Comparison of ENCODE assay signal across 17 cellular contexts in genomic region chr2:101729521-101730190, GRCh38. TPM values are rescaled to one million over a fixed set of nuclear protein-coding genes. Genes with fewer than 3 reads are reported as not detected.
DNase-seq lines count a peak whose midpoint lies in the region; ATAC-seq, FAIRE-seq and TF ChIP-seq lines count a peak whose summit lies in the region.
"Had no signal": no experiment of that assay in that cellular context is flagged by ENCODE, and none has a peak within 500 bp of the region (broad histone marks: within the 10 kb centered on the region; RNA-seq: fewer than 3 reads in every experiment).

No MANE protein-coding gene starts in this region.

- intact Hi-C loops in sciatic nerve (cut with DNase I), result no loop called here

- H3K4me1 Mint-ChIP-seq in IgD-negative memory B cell (peaks cover 64 to 78% (median 73%) of the 10 kb centered on the region in 3 donors), memory B cell (peaks cover 55% of the 10 kb centered on the region)
- peaks cover 43% of the 10 kb centered on the region for H3K4me1 Mint-ChIP-seq in activated T-helper 17 cell treated with anti-CD3 and anti-CD28 coated beads, Interleukin-2, amount 50 U/mL, for 72 hours

- peak; percentile 58 for ATAC-seq in activated T-helper 17 cell treated with anti-CD3 and anti-CD28 coated beads, Interleukin-2, amount 50 U/mL, for 72 hours (replicated peaks)
- ATAC-seq in memory B cell (ENCODE audit: low read depth) (no peak), sciatic nerve (no peak)

- no peak overlapping the region for H3K27ac ChIP-seq in BLaER1
- H3K27ac ChIP-seq: suprapubic skin, WERI-Rb-1 had no signal

- no peak overlapping the region for H3K4me3 ChIP-seq in BLaER1
- H3K4me3 ChIP-seq: lung, suprapubic skin had no signal

- H3K27ac Mint-ChIP-seq in IgD-negative memory B cell, result peak overlapping the region; percentile 15 to 59 (median 17)
- H3K27ac Mint-ChIP-seq in activated T-helper 17 cell treated with anti-CD3 and anti-CD28 coated beads, Interleukin-2, amount 50 U/mL, for 72 hours, result peak overlapping the region; percentile 71
- peak overlapping the region; percentile 43 for H3K27ac Mint-ChIP-seq in memory B cell
- H3K27ac Mint-ChIP-seq: endodermal cell had no signal

- H3K9me3 ChIP-seq in BLaER1, result peaks cover 6% of the 10 kb centered on the region
- H3K9me3 ChIP-seq: suprapubic skin had no signal

- peaks cover 36% of the 10 kb centered on the region for H3K36me3 ChIP-seq in BLaER1
- H3K36me3 ChIP-seq: suprapubic skin, WERI-Rb-1 had no signal

- H4K20me1 ChIP-seq in BLaER1, result peaks cover 100% of the 10 kb centered on the region

- H3K4me3 Mint-ChIP-seq in IgD-negative memory B cell (peak overlapping the region in 3 of 4 donors; percentile 2 to 79 (median 25)), memory B cell (peak overlapping the region; percentile 9)
- H3K4me3 Mint-ChIP-seq in activated T-helper 17 cell treated with anti-CD3 and anti-CD28 coated beads, Interleukin-2, amount 50 U/mL, for 72 hours, result peak overlapping the region; percentile 77
- H3K4me3 Mint-ChIP-seq: endodermal cell had no signal

- H3K27me3 Mint-ChIP-seq in IgD-negative memory B cell, result no peaks in the 10 kb centered on the region
- H3K27me3 Mint-ChIP-seq in activated T-helper 17 cell treated with anti-CD3 and anti-CD28 coated beads, Interleukin-2, amount 50 U/mL, for 72 hours, result no peaks in the 10 kb centered on the region
- no peaks in the 10 kb centered on the region for H3K27me3 Mint-ChIP-seq in memory B cell

- FAIRE-seq in frontal cortex (lab: Jason Lieb, UNC), result no peak
- FAIRE-seq: bronchial epithelial cell had no signal

- H3K27me3 ChIP-seq in BLaER1, result no peaks in the 10 kb centered on the region
- H3K27me3 ChIP-seq: suprapubic skin had no signal

- in situ Hi-C loops in GM13977 (cut with MboI; ENCODE audit: low pct_unique_long_range_greater_than_20kb, low sequenced_read_pairs, unreplicated experiment), result no loop called here

- H3K9ac ChIP-seq in BLaER1, result no peak overlapping the region

- no peak for DNase-seq in memory B cell (ENCODE audit: low spot score in 2 of 2)
- no peak for DNase-seq in sciatic nerve (ENCODE audit: low spot score)
- no peak for DNase-seq in frontal cortex (ENCODE audit: low spot score in 2 of 2)
- DNase-seq in GM13977 (ENCODE audit: low spot score), result no peak
- no peak for DNase-seq in NCI-H1092 (lab: John Stamatoyannopoulos, UW)
- DNase-seq: AML-193, EL, endodermal cell, foreskin melanocyte, NCI-H526, WERI-Rb-1 had no signal

- H3K9me3 Mint-ChIP-seq in IgD-negative memory B cell (no peaks in the 10 kb centered on the region), memory B cell (no peaks in the 10 kb centered on the region)
- no peaks in the 10 kb centered on the region for H3K9me3 Mint-ChIP-seq in activated T-helper 17 cell treated with anti-CD3 and anti-CD28 coated beads, Interleukin-2, amount 50 U/mL, for 72 hours
- H3K9me3 Mint-ChIP-seq: endodermal cell had no signal

- H3K36me3 Mint-ChIP-seq in IgD-negative memory B cell, result peaks cover 2% of the 10 kb centered on the region
- no peaks in the 10 kb centered on the region for H3K36me3 Mint-ChIP-seq in activated T-helper 17 cell treated with anti-CD3 and anti-CD28 coated beads, Interleukin-2, amount 50 U/mL, for 72 hours (ENCODE audit: low read depth)
- H3K36me3 Mint-ChIP-seq in memory B cell, result peaks cover 4% of the 10 kb centered on the region

- H3K4me2 ChIP-seq in BLaER1, result peak overlapping the region; percentile 55

- TF ChIP-seq CTCF in GM13977 (IDR thresholded peaks at IDR 0.05; ENCODE audit: extremely low read depth, insufficient read depth, missing control alignments), result no peak

- H3K4me1 ChIP-seq in BLaER1, result peaks cover 69% of the 10 kb centered on the region

RNA-seq across cellular contexts. Expression of gene MAP4K4, which starts 32.1 kb away (rescaled TPM):
- 9.3 TPM for polyA plus RNA-seq in IgD-negative memory B cell
- 10 to 100 TPM; 26.4 to 54.9 TPM for total RNA-seq in activated T-helper 17 cell treated with anti-CD3 and anti-CD28 coated beads, Interleukin-2, amount 50 U/mL, for 72 hours
- total RNA-seq in sciatic nerve, result 140 TPM
- total RNA-seq in frontal cortex, result 161 TPM

Comparison
In these comparisons a context has a peak if more than half of its experiments do, and no peak if none do; other contexts are left out.
1. H3K27ac Mint-ChIP-seq: peak in every context shown above with its lines; median percentile 71 in activated T-helper 17 cell treated with anti-CD3 and anti-CD28 coated beads, Interleukin-2, amount 50 U/mL, for 72 hours; 43 in memory B cell; 17 in IgD-negative memory B cell.
2. H3K4me3 Mint-ChIP-seq: peak in every context shown above with its lines; median percentile 77 in activated T-helper 17 cell treated with anti-CD3 and anti-CD28 coated beads, Interleukin-2, amount 50 U/mL, for 72 hours; 25 in IgD-negative memory B cell; 9 in memory B cell.